18 cellular contexts compared by ENCODE assay signal in the genomic region with DNA sequence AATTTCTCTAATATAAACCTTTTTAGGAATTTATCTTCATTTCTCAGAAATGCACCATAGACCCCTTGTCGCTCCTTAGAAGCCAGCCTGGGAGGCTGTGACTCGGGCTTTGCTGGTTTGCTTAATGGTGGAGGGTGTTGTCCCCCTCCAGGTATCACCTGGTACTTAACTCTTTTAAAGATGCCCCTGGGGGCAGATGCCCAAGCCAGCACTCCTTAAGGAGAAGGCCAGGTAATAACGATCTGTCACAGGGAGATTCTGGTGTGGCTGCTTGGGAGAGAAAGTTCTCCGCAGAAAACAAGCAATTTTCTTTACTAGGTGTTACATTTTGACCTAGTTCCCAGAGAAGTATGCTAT. TPM values are rescaled to one million over a fixed set of nuclear protein-coding genes. Genes with fewer than 3 reads are reported as not detected.
A peak's percentile ranks its signal among the peaks of the same experiment; 100 is the strongest.
DNase-seq lines count a peak whose midpoint lies in the region; ATAC-seq and TF ChIP-seq lines count a peak whose summit lies in the region.
"Had no signal": no experiment of that assay in that cellular context is flagged by ENCODE, and none has a peak within 500 bp of the region (broad histone marks: within the 10 kb centered on the region; RNA-seq: fewer than 3 reads in every experiment).

No MANE protein-coding gene starts in this region.

- in situ Hi-C loops in Panc1 (cut with HindIII; ENCODE audit: low pct_unique_long_range_greater_than_20kb, low sequenced_read_pairs): no loop called here

- POLR2A ChIA-PET in Panc1 (lab: Charles Lee): no interaction called here

- peak overlapping the region; percentile 8; the same call in 1 of the 2 replicates for H3K27ac ChIP-seq in Panc1 (ENCODE audit: low read length)
- H3K27ac ChIP-seq in suprapubic skin: peak overlapping the region; percentile 84

- H3K27me3 Mint-ChIP-seq in chondrocyte (ENCODE audit: low read depth): no peaks in the 10 kb centered on the region

- no peak overlapping the region for H3K4me3 Mint-ChIP-seq in chondrocyte (ENCODE audit: unreplicated experiment)
- H3K4me3 Mint-ChIP-seq: T-helper 2 cell treated with Interferon-gamma antibody and Interleukin-4, amounts not matched to agents 5 μg/mL and 100 μg/mL, for 36 hours had no signal

- no peak for TF ChIP-seq EP300 in suprapubic skin (IDR thresholded peaks at IDR 0.05)

- intact Hi-C loops in Panc1 (cut with micrococcal nuclease; ENCODE audit: unreplicated experiment): no loop called here

- H3K27ac Mint-ChIP-seq in chondrocyte (ENCODE audit: unreplicated experiment): peak overlapping the region; percentile 64

- H3K4me1 ChIP-seq in Panc1 (ENCODE audit: control insufficient read depth, insufficient read depth, low read length): peaks cover 36% of the 10 kb centered on the region
- H3K4me1 ChIP-seq in suprapubic skin: peaks cover 52% of the 10 kb centered on the region

- no peaks in the 10 kb centered on the region for H3K36me3 ChIP-seq in Panc1 (ENCODE audit: control insufficient read depth, insufficient read depth, low read length)
- peaks cover 22% of the 10 kb centered on the region for H3K36me3 ChIP-seq in suprapubic skin

- no TSS peak for BruUV-seq in Panc1 (replicated peaks; lab: Mats Ljungman, UMichigan)

- H3K9me3 ChIP-seq in Panc1 (ENCODE audit: control insufficient read depth, insufficient read depth, low read depth, low read length): no peaks in the 10 kb centered on the region
- H3K9me3 ChIP-seq in suprapubic skin: no peaks in the 10 kb centered on the region
- H3K9me3 ChIP-seq: mucosa of descending colon had no signal

- no peak for TF ChIP-seq POLR2A in suprapubic skin (IDR thresholded peaks at IDR 0.05)

- H3K36me3 Mint-ChIP-seq in chondrocyte (ENCODE audit: low read depth): peaks cover 6% of the 10 kb centered on the region

- 70% methylated on average over 4 of the region's 4 CpGs for WGBS in suprapubic skin

- ATAC-seq in Panc1: no peak
- no peak for ATAC-seq in GM19452 (IDR thresholded peaks at IDR 0.05; ENCODE audit: unreplicated experiment)
- no peak for ATAC-seq in GM18873 (IDR thresholded peaks at IDR 0.05; ENCODE audit: low FRiP score, unreplicated experiment)
- ATAC-seq: esophagus mucosa, mucosa of descending colon had no signal

- H3K4me3 ChIP-seq in Panc1 (ENCODE audit: low read depth in 2 of 2, low read length in 2 of 2) (no peak overlapping the region), suprapubic skin (no peak overlapping the region)
- H3K4me3 ChIP-seq: mucosa of descending colon had no signal

- DNase-seq in Panc1 (ENCODE audit: low read depth, low spot score) (no peak), chondrocyte (ENCODE audit: low spot score) (no peak), mesenteric fat pad (ENCODE audit: low spot score) (peak; percentile 30), suprapubic skin (ENCODE audit: low spot score in 2 of 2) (peak in 1 of 2 donors; percentile 60)
- DNase-seq in activated T-cell treated with anti-CD3 and anti-CD28 coated beads, Interleukin-2, amount 50 U/mL, for 1 hour: no peak
- DNase-seq: activated CD4-positive, alpha-beta T cell treated with anti-CD3 and anti-CD28 coated beads for 1 hour; aorta; dermis blood vessel endothelial cell; MM.1S; mucosa of descending colon; NCI-H187; occipital lobe; SIG-M5; stimulated activated CD4-positive, alpha-beta T cell treated with anti-CD3 and anti-CD28 coated beads, Interleukin-4, amount 100 ng/mL, for 24 hours had no signal

- H3K27me3 ChIP-seq in Panc1 (ENCODE audit: control insufficient read depth, insufficient read depth, low read length) (no peaks in the 10 kb centered on the region), suprapubic skin (no peaks in the 10 kb centered on the region)

- CTCF ChIA-PET in Panc1 (lab: Charles Lee): no interaction called here

- TF ChIP-seq CTCF in Panc1 (IDR thresholded peaks at IDR 0.05) (no peak), chondrocyte (IDR thresholded peaks at IDR 0.05) (no peak), suprapubic skin (IDR thresholded peaks at IDR 0.05) (no peak)

- H3K4me1 Mint-ChIP-seq in chondrocyte (ENCODE audit: low read depth): peaks cover 60% of the 10 kb centered on the region

- H3K9me3 Mint-ChIP-seq in chondrocyte (ENCODE audit: low read depth): no peaks in the 10 kb centered on the region
- H3K9me3 Mint-ChIP-seq: T-helper 2 cell treated with Interferon-gamma antibody and Interleukin-4, amounts not matched to agents 5 μg/mL and 100 μg/mL, for 36 hours had no signal

RNA-seq across cellular contexts. Expression of a gene that starts 22.3 kb away (rescaled TPM):
- total RNA-seq in Panc1 (2021; ENCODE audit: unreplicated experiment) (43.2 TPM), chondrocyte (23.2 to 23.9 TPM (median 23.8 TPM) in 3 replicates), mesenteric fat pad (35.7 TPM), suprapubic skin (10 to 100 TPM; 16.0 to 31.4 (median 20.9) TPM)
- 33.9 TPM for polyA plus RNA-seq in Panc1 (2012; ENCODE audit: insufficient read length)

RNA-seq across cellular contexts. Expression of a gene that starts 56.3 kb away (rescaled TPM):
- 2.1 TPM for total RNA-seq in Panc1 (2021; ENCODE audit: unreplicated experiment)
- 1.6 TPM for polyA plus RNA-seq in Panc1 (2012; ENCODE audit: insufficient read length)
- total RNA-seq in chondrocyte: 2.2 to 3.8 TPM (median 2.9 TPM) in 3 replicates
- 1.6 TPM for total RNA-seq in mesenteric fat pad
- 1 to 10 TPM; 1.3 to 3.4 (median 2.8) TPM for total RNA-seq in suprapubic skin
